ENCODE assay signal across 1 cellular context in genomic region chr21:46182548-46183336, GRCh38.
TF ChIP-seq lines count a peak whose summit lies in the region.

No MANE protein-coding gene starts in this region.

TF ChIP-seq in K562, 482 proteins besides CTCF, POLR2A, EP300 and RAD21 (continued from another document):
- TF ChIP-seq ZFP30 (CRISPR knock-in tag; IDR thresholded peaks at IDR 0.05; ENCODE audit: borderline replicate concordance): no peak
- TF ChIP-seq, protein P1, sequence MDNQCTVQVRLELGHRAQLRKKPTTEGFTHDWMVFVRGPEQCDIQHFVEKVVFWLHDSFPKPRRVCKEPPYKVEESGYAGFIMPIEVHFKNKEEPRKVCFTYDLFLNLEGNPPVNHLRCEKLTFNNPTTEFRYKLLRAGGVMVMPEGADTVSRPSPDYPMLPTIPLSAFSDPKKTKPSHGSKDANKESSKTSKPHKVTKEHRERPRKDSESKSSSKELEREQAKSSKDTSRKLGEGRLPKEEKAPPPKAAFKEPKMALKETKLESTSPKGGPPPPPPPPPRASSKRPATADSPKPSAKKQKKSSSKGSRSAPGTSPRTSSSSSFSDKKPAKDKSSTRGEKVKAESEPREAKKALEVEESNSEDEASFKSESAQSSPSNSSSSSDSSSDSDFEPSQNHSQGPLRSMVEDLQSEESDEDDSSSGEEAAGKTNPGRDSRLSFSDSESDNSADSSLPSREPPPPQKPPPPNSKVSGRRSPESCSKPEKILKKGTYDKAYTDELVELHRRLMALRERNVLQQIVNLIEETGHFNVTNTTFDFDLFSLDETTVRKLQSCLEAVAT (IDR thresholded peaks at IDR 0.05): 0 out of 4 replicates have a peak, but pooled peaks of 1 of the 2 experiments have one; percentile 28
